1 cellular context compared by ENCODE assay signal in the genomic region with DNA sequence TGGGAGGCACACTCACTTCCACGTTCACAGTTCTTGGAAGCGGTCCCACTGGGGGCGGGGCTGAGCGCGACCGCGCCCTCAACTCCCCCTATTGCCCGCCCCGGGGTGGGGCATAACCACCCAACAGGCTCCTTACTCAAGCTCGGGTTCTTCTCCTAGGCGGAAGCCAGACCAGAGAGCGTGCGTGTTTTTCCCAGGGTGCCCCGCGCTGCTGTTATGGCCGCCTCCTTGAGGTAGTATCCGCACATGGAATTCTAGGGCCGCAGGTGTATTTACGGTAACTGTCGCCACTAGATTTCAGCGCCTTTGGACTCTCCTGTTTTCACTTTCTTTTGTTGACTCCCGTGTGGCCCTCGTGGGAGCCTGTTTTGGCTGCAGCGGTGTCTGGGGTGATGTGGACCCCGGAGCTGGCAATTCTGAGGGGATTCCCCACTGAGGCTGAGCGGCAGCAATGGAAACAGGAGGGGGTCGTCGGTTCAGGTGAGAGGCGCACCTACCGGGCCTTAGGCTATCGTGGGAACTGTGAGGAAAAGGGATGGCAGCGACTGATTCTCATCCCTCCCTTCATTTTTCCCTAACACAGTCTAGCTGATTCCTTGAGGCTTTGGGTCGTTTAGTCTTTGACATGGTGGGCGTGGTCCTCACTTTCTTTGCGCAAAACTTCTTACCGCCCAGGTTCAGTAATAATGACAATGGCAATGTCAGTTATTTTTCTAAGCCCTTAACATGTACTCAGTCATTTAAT.
A peak's percentile ranks its signal among the peaks of the same experiment; 100 is the strongest.
TF ChIP-seq lines count a peak whose summit lies in the region.

Gene TTC27, plus strand, starts transcription at position 150 of the 745 bp plus-strand sequence. Its CDS starts 243 bp downstream, at position 393.

TF ChIP-seq in K562, 482 proteins besides CTCF, POLR2A, EP300 and RAD21 (continued from another document and continues in another):
- peak; percentile 96 for TF ChIP-seq CHD7 (IDR thresholded peaks at IDR 0.05; ENCODE audit: low read depth, low read length)
- TF ChIP-seq SUPT5H (IDR thresholded peaks at IDR 0.05): peak; percentile 66
- TF ChIP-seq TOE1 (IDR thresholded peaks at IDR 0.05; ENCODE audit: borderline replicate concordance): peak; percentile 65; the same call in 1 of the 2 replicates
- 0 out of 2 replicates have a peak, but pooled peaks have one; percentile 43 for TF ChIP-seq TOE1 (CRISPR knock-in tag; IDR thresholded peaks at IDR 0.05; ENCODE audit: borderline replicate concordance, low read depth)
- TF ChIP-seq NBN (IDR thresholded peaks at IDR 0.05; ENCODE audit: low read depth): peak; percentile 62
- TF ChIP-seq, protein P1, sequence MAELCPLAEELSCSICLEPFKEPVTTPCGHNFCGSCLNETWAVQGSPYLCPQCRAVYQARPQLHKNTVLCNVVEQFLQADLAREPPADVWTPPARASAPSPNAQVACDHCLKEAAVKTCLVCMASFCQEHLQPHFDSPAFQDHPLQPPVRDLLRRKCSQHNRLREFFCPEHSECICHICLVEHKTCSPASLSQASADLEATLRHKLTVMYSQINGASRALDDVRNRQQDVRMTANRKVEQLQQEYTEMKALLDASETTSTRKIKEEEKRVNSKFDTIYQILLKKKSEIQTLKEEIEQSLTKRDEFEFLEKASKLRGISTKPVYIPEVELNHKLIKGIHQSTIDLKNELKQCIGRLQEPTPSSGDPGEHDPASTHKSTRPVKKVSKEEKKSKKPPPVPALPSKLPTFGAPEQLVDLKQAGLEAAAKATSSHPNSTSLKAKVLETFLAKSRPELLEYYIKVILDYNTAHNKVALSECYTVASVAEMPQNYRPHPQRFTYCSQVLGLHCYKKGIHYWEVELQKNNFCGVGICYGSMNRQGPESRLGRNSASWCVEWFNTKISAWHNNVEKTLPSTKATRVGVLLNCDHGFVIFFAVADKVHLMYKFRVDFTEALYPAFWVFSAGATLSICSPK (IDR thresholded peaks at IDR 0.05; ENCODE audit: borderline replicate concordance): 0 out of 2 replicates have a peak, but pooled peaks have one; percentile 37
- TF ChIP-seq CEBPB (tag; IDR thresholded peaks at IDR 0.05): no peak
- peak; percentile 9 to 32 for TF ChIP-seq E2F6 (IDR thresholded peaks at IDR 0.05; ENCODE audit: borderline replicate concordance in 1 of 2, extremely low read depth in 1 of 2, insufficient read depth in 1 of 2, insufficient read length in 1 of 2, low read depth in 1 of 2, low read length in 1 of 2, poor library complexity in 1 of 2, severe bottlenecking in 1 of 2)
- TF ChIP-seq E2F5 (CRISPR knock-in tag; IDR thresholded peaks at IDR 0.05): no peak
- TF ChIP-seq, protein P2, sequence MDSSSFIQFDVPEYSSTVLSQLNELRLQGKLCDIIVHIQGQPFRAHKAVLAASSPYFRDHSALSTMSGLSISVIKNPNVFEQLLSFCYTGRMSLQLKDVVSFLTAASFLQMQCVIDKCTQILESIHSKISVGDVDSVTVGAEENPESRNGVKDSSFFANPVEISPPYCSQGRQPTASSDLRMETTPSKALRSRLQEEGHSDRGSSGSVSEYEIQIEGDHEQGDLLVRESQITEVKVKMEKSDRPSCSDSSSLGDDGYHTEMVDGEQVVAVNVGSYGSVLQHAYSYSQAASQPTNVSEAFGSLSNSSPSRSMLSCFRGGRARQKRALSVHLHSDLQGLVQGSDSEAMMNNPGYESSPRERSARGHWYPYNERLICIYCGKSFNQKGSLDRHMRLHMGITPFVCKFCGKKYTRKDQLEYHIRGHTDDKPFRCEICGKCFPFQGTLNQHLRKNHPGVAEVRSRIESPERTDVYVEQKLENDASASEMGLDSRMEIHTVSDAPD (CRISPR knock-in tag; IDR thresholded peaks at IDR 0.05): no peak
- no peak for TF ChIP-seq ZNF140 (CRISPR knock-in tag; IDR thresholded peaks at IDR 0.05)
- TF ChIP-seq ZFX (CRISPR knock-in tag; IDR thresholded peaks at IDR 0.05): peak; percentile 73
- TF ChIP-seq HNRNPLL (IDR thresholded peaks at IDR 0.05; ENCODE audit: low read depth, low read length, poor library complexity, severe bottlenecking): peak; percentile 73
- TF ChIP-seq TFAP4 (CRISPR knock-in tag; IDR thresholded peaks at IDR 0.05; ENCODE audit: borderline replicate concordance): peak; percentile 68; the same call in 1 of the 2 replicates
- 0 out of 2 replicates have a peak, but pooled peaks have one; percentile 17 for TF ChIP-seq EGR1 (conservative IDR thresholded peaks at IDR 0.05)
- peak; percentile 95 for TF ChIP-seq NFIC (IDR thresholded peaks at IDR 0.05)
- no peak for TF ChIP-seq PBX2 (CRISPR knock-in tag; IDR thresholded peaks at IDR 0.05; ENCODE audit: low read depth)
- no peak for TF ChIP-seq PBX2 (tag; conservative IDR thresholded peaks at IDR 0.05; ENCODE audit: low read depth)
- TF ChIP-seq JUN (IDR thresholded peaks at IDR 0.05; ENCODE audit: borderline replicate concordance, low read depth, low read length): peak; percentile 64; the same call in 1 of the 2 replicates
- no peak for TF ChIP-seq JUN (CRISPR knock-in tag; IDR thresholded peaks at IDR 0.05; ENCODE audit: borderline replicate concordance)
- TF ChIP-seq NFE2L1 (tag; IDR thresholded peaks at IDR 0.05; ENCODE audit: borderline replicate concordance, low read depth): no peak
- no peak for TF ChIP-seq ATF6 (CRISPR knock-in tag; IDR thresholded peaks at IDR 0.05)
- 0 out of 2 replicates have a peak, but pooled peaks have one; percentile 18 for TF ChIP-seq SPI1 (IDR thresholded peaks at IDR 0.05; ENCODE audit: borderline replicate concordance, low read depth, low read length)
- TF ChIP-seq TAF9B (IDR thresholded peaks at IDR 0.05; ENCODE audit: partially characterized antibody): peak; percentile 33
- TF ChIP-seq TCFL5 (CRISPR knock-in tag; conservative IDR thresholded peaks at IDR 0.05): no peak
